12 cellular contexts compared by ENCODE assay signal in genomic region chrX:45765281-45765680, GRCh38.
A peak's percentile ranks its signal among the peaks of the same experiment; 100 is the strongest.
DNase-seq lines count a peak whose midpoint lies in the region; ATAC-seq and TF ChIP-seq lines count a peak whose summit lies in the region.
"Had no signal": no experiment of that assay in that cellular context is flagged by ENCODE, and none has a peak within 500 bp of the region (broad histone marks: within the 10 kb centered on the region; RNA-seq: fewer than 3 reads in every experiment).

No MANE protein-coding gene starts in this region.

- POLR2A ChIA-PET in activated CD8-positive, alpha-beta T cell treated with anti-CD3 and anti-CD28 coated beads, Interleukin-2, amount 10 ng/mL, durations not matched to agents 7 days and 5 days (lab: Charles Lee), result interaction anchor here (0.6 to 2.5 kb wide), 5 partner anchors 9 to 560 kb away, joined by 3 to 10 read pairs (median 3); no protein-coding TSS in a partner anchor
- POLR2A ChIA-PET in A673 (lab: Charles Lee; ENCODE audit: low non-redundant PET), result no interaction called here

- DNase-seq in AG10803 (ENCODE audit: low read depth) (no peak), GM23248 (no peak), foreskin keratinocyte (no peak), foreskin melanocyte (no peak), A673 (ENCODE audit: low spot score) (no peak), erythroblast (lab: John Stamatoyannopoulos, UW) (no peak)
- no peak for DNase-seq in activated CD8-positive, alpha-beta T cell treated with anti-CD3 and anti-CD28 coated beads, Interleukin-2, amount 10 ng/mL, durations not matched to agents 7 days and 5 days
- DNase-seq: adrenal gland, NCI-H345, right lobe of liver, WERI-Rb-1 had no signal

- H3K9me3 Mint-ChIP-seq in activated CD8-positive, alpha-beta T cell treated with anti-CD3 and anti-CD28 coated beads, Interleukin-2, amount 10 ng/mL, durations not matched to agents 7 days and 5 days (ENCODE audit: insufficient read depth), result no peaks in the 10 kb centered on the region

- peaks cover 59% of the 10 kb centered on the region for H3K36me3 Mint-ChIP-seq in activated CD8-positive, alpha-beta T cell treated with anti-CD3 and anti-CD28 coated beads, Interleukin-2, amount 10 ng/mL, durations not matched to agents 7 days and 5 days (ENCODE audit: low read depth)

- peak overlapping the region; percentile 39 for H3K27ac Mint-ChIP-seq in activated CD8-positive, alpha-beta T cell treated with anti-CD3 and anti-CD28 coated beads, Interleukin-2, amount 10 ng/mL, durations not matched to agents 7 days and 5 days

- no peak for ATAC-seq in activated CD8-positive, alpha-beta T cell treated with anti-CD3 and anti-CD28 coated beads, Interleukin-2, amount 10 ng/mL, durations not matched to agents 7 days and 5 days
- no peak for ATAC-seq in foreskin keratinocyte
- ATAC-seq in HG03432 (IDR thresholded peaks at IDR 0.05; ENCODE audit: unreplicated experiment), result no peak
- ATAC-seq: right lobe of liver had no signal

- in situ Hi-C loops in GM23248 (cut with MboI), result no loop called here

- intact Hi-C loops in A673 (cut with micrococcal nuclease; ENCODE audit: unreplicated experiment), result no loop called here

- peak overlapping the region; percentile 96 for H3K4me2 ChIP-seq in GM23248 (ENCODE audit: unreplicated experiment)

- CTCF ChIA-PET in activated CD8-positive, alpha-beta T cell treated with anti-CD3 and anti-CD28 coated beads, Interleukin-2, amount 10 ng/mL, durations not matched to agents 7 days and 5 days (lab: Charles Lee), result interaction anchor here (0.8 kb wide), 1 partner anchor 10 kb away, joined by 3 read pairs; no protein-coding TSS in a partner anchor
- CTCF ChIA-PET in A673 (lab: Charles Lee), result no interaction called here

- H3K4me3 ChIP-seq in AG10803 (ENCODE audit: low read length) (peak overlapping the region; percentile 72), GM23248 (peak overlapping the region; percentile 90), A673 (ENCODE audit: low read depth, low read length, poor library complexity, severe bottlenecking) (no peak overlapping the region)
- H3K4me3 ChIP-seq: adrenal gland, right lobe of liver had no signal

- H3F3A ChIP-seq in GM23248 (ENCODE audit: insufficient read depth), result peaks cover 94% of the 10 kb centered on the region

- TF ChIP-seq CTCF in AG10803 (conservative IDR thresholded peaks at IDR 0.05; ENCODE audit: low read length), result no peak
- TF ChIP-seq CTCF in foreskin keratinocyte (conservative IDR thresholded peaks at IDR 0.05), result no peak
- TF ChIP-seq CTCF in A673 (conservative IDR thresholded peaks at IDR 0.05; ENCODE audit: low read depth, low read length), result no peak

- peak overlapping the region; percentile 100 for H3K9ac ChIP-seq in GM23248

- BruUV-seq in A673 (replicated peaks; lab: Mats Ljungman, UMichigan), result no TSS peak

- peaks cover 98% of the 10 kb centered on the region for H3K79me2 ChIP-seq in GM23248 (ENCODE audit: insufficient read depth)

- no peaks in the 10 kb centered on the region for H3K9me3 ChIP-seq in GM23248 (ENCODE audit: low read depth)
- H3K9me3 ChIP-seq in A673 (ENCODE audit: low read depth, low read length, poor library complexity, severe bottlenecking), result no peaks in the 10 kb centered on the region
- H3K9me3 ChIP-seq: adrenal gland, right lobe of liver had no signal

- H3K36me3 ChIP-seq in GM23248 (ENCODE audit: low read depth), result peaks cover 81% of the 10 kb centered on the region
- H3K36me3 ChIP-seq in A673 (ENCODE audit: insufficient read depth, low read length, poor library complexity, severe bottlenecking), result peaks cover 19% of the 10 kb centered on the region
- H3K36me3 ChIP-seq: adrenal gland, right lobe of liver, WERI-Rb-1 had no signal

- H3K27me3 ChIP-seq in GM23248 (replicated peaks; ENCODE audit: insufficient read depth), result no peaks in the 10 kb centered on the region
- no peaks in the 10 kb centered on the region for H3K27me3 ChIP-seq in foreskin keratinocyte
- H3K27me3 ChIP-seq in A673 (replicated peaks; ENCODE audit: insufficient read depth, low read depth, low read length, poor library complexity), result no peaks in the 10 kb centered on the region

- H3K4me1 ChIP-seq in GM23248 (ENCODE audit: insufficient read depth) (peaks cover 35% of the 10 kb centered on the region), foreskin keratinocyte (peaks cover 46% of the 10 kb centered on the region), A673 (ENCODE audit: insufficient read depth, low read length, poor library complexity, severe bottlenecking) (peaks cover 21% of the 10 kb centered on the region)
- H3K4me1 ChIP-seq: adrenal gland, right lobe of liver had no signal

- H2AFZ ChIP-seq in GM23248, result no peak overlapping the region

- TF ChIP-seq POLR2A in erythroblast (IDR thresholded peaks at IDR 0.05; ENCODE audit: low read length), result no peak

- H4K20me1 ChIP-seq in GM23248 (ENCODE audit: insufficient read depth), result no peaks in the 10 kb centered on the region

- H3K9me2 ChIP-seq in GM23248 (ENCODE audit: insufficient read depth), result no peaks in the 10 kb centered on the region

- WGBS in GM23248 (ENCODE audit: low coverage in 1 of 2, low lambda C conversion rate in 2 of 2, missing lambda C conversion rate in 2 of 2), 2 experiments, result 0 to 7% methylated on average over 1 of the region's 1 CpG

- no peaks in the 10 kb centered on the region for H3K27me3 Mint-ChIP-seq in activated CD8-positive, alpha-beta T cell treated with anti-CD3 and anti-CD28 coated beads, Interleukin-2, amount 10 ng/mL, durations not matched to agents 7 days and 5 days (ENCODE audit: low read depth)

- H3K4me1 Mint-ChIP-seq in activated CD8-positive, alpha-beta T cell treated with anti-CD3 and anti-CD28 coated beads, Interleukin-2, amount 10 ng/mL, durations not matched to agents 7 days and 5 days (ENCODE audit: low read depth), result peaks cover 55% of the 10 kb centered on the region

- H3K4me3 Mint-ChIP-seq in activated CD8-positive, alpha-beta T cell treated with anti-CD3 and anti-CD28 coated beads, Interleukin-2, amount 10 ng/mL, durations not matched to agents 7 days and 5 days, result peak overlapping the region; percentile 57

- H3K27ac ChIP-seq in GM23248 (peak overlapping the region; percentile 97), foreskin keratinocyte (peak overlapping the region; percentile 87), A673 (ENCODE audit: low read depth, low read length, poor library complexity, severe bottlenecking) (no peak overlapping the region)
- H3K27ac ChIP-seq: adrenal gland, right lobe of liver, WERI-Rb-1 had no signal
